21 cellular contexts compared by ENCODE assay signal in genomic region chr19:31386806-31387205, GRCh38. TPM values are rescaled to one million over a fixed set of nuclear protein-coding genes. Genes with fewer than 3 reads are reported as not detected.
DNase-seq lines count a peak whose midpoint lies in the region; ATAC-seq, FAIRE-seq and TF ChIP-seq lines count a peak whose summit lies in the region.
"Had no signal": no experiment of that assay in that cellular context is flagged by ENCODE, and none has a peak within 500 bp of the region (broad histone marks: within the 10 kb centered on the region; RNA-seq: fewer than 3 reads in every experiment).

No MANE protein-coding gene starts in this region.

- no peak overlapping the region for H2AK5ac ChIP-seq in H1 (ENCODE audit: low read depth, low read length)

- H2BK120ac ChIP-seq in H1 (replicated peaks; ENCODE audit: low read depth, low read length) = no peak overlapping the region

- TF ChIP-seq EP300 in H1 (IDR thresholded peaks at IDR 0.05; ENCODE audit: borderline replicate concordance in 1 of 2, low read depth in 2 of 2, low read length in 2 of 2) = no peak

- no peak overlapping the region for H4K5ac ChIP-seq in H1 (ENCODE audit: insufficient read length, low read depth, low read length)

- H3K14ac ChIP-seq in H1 (ENCODE audit: insufficient read length) = no peak overlapping the region

- no peak overlapping the region for H4K8ac ChIP-seq in H1 (ENCODE audit: extremely low read depth, insufficient read depth, low read length)

- no peaks in the 10 kb centered on the region for H3K79me1 ChIP-seq in H1 (ENCODE audit: low read depth, low read length)

- TF ChIP-seq POLR2A in H1 (IDR thresholded peaks at IDR 0.05; ENCODE audit: control extremely low read depth in 1 of 2, low read depth in 2 of 2, low read length in 2 of 2) = no peak
- no peak for TF ChIP-seq POLR2A in thyroid gland (IDR thresholded peaks at IDR 0.05)

- no peak overlapping the region for H2BK5ac ChIP-seq in H1 (ENCODE audit: low read depth, low read length)

- WGBS in H1 (ENCODE audit: extremely low coverage in 1 of 2, insufficient coverage in 1 of 2, insufficient read length in 1 of 2, insufficient replicate concordance in 2 of 2, low coverage in 1 of 2, low lambda C conversion rate in 2 of 2, missing lambda C conversion rate in 1 of 2), 2 experiments = 89% methylated on average over 8 of the region's 8 CpGs; no CpG with 5 or more reads in 1 of the 2 experiments
- 56 to 59% methylated on average over 5 to 8 of the region's 8 CpGs for WGBS in thyroid gland, 2 donors

- no peak for TF ChIP-seq CTCF in H1 (IDR thresholded peaks at IDR 0.05; ENCODE audit: control extremely low read depth in 1 of 3, insufficient read depth in 1 of 3, low read depth in 1 of 3, low read length in 3 of 3)
- TF ChIP-seq CTCF in thyroid gland (IDR thresholded peaks at IDR 0.05) = peak in 1 of 6 experiments; percentile 16

- H3K23me2 ChIP-seq in H1 (ENCODE audit: low read depth, low read length) = no peaks in the 10 kb centered on the region; the same call in 1 of the 2 replicates

- no peaks in the 10 kb centered on the region for H4K20me1 ChIP-seq in H1 (replicated peaks in 1 of 2; ENCODE audit: control insufficient read depth in 1 of 2, insufficient read depth in 2 of 2, low read length in 2 of 2)
- H4K20me1 ChIP-seq: BLaER1 had no signal

- no peak overlapping the region for H2BK15ac ChIP-seq in H1 (ENCODE audit: low read length)

- no peak overlapping the region for H3K4me2 ChIP-seq in H1 (ENCODE audit: insufficient read depth in 1 of 2, low read depth in 2 of 2, low read length in 2 of 2)

- no peaks in the 10 kb centered on the region for H3K79me2 ChIP-seq in H1 (ENCODE audit: control insufficient read depth in 1 of 2, insufficient read depth in 2 of 2, low read length in 2 of 2)

- H2BK20ac ChIP-seq in H1 (ENCODE audit: low read length) = no peak overlapping the region

- H3K9me3 ChIP-seq in H1 (ENCODE audit: insufficient read depth in 2 of 2, low read depth in 1 of 2, low read length in 1 of 2) (no peaks in the 10 kb centered on the region), thyroid gland (no peaks in the 10 kb centered on the region)
- H3K9me3 ChIP-seq: BE2C, BLaER1 had no signal

- POLR2A ChIA-PET in H1 (lab: Charles Lee; ENCODE audit: partially characterized antibody) = no interaction called here

- no peak for ATAC-seq in GM18909 (IDR thresholded peaks at IDR 0.05; ENCODE audit: poor library complexity, unreplicated experiment)

- no peak overlapping the region for H3K9ac ChIP-seq in H1 (replicated peaks in 1 of 4; ENCODE audit: extremely low read depth in 1 of 4, low read depth in 3 of 4, low read length in 3 of 4)
- H3K9ac ChIP-seq: BLaER1 had no signal

- no peak overlapping the region for H3K23ac ChIP-seq in H1 (ENCODE audit: insufficient read length)

- DNase-seq in DMS79 treated with DMSO at 0.1 percent for 48 hours (lab: John Stamatoyannopoulos, UW) = peak; percentile 94
- DNase-seq in NCI-H2196 treated with DMSO at 0.1 percent for 48 hours (lab: John Stamatoyannopoulos, UW; ENCODE audit: unreplicated experiment) = peak; percentile 13
- no peak for DNase-seq in H1 (ENCODE audit: low read depth in 1 of 2, low spot score in 2 of 2)
- peak; percentile 93 to 99 for DNase-seq in thyroid gland
- no peak for DNase-seq in NCI-H2081 treated with DMSO at 0.1 percent for 48 hours (lab: John Stamatoyannopoulos, UW)
- DNase-seq in T-helper 1 cell = no peak
- DNase-seq in DMS 273 (lab: John Stamatoyannopoulos, UW; ENCODE audit: unreplicated experiment) = no peak
- DNase-seq: 8988T; ACHN; BE2C; C1 segment of cervical spinal cord; CD4-positive, alpha-beta memory T cell; CD4-positive, CD25-positive, alpha-beta regulatory T cell; CD8-positive, alpha-beta memory T cell; COR-L47; GF-D8 had no signal

- no peak overlapping the region for H3K56ac ChIP-seq in H1 (replicated peaks; ENCODE audit: insufficient read length, low read depth, low read length)

- no peak overlapping the region for H4K91ac ChIP-seq in H1 (replicated peaks; ENCODE audit: insufficient read length, low read length)

- H2BK12ac ChIP-seq in H1 (ENCODE audit: low read depth, low read length) = peak overlapping the region; percentile 10; the same call in 1 of the 2 replicates

- no peak for TF ChIP-seq RAD21 in H1 (IDR thresholded peaks at IDR 0.05 in 1 of 2, conservative IDR thresholded peaks at IDR 0.05 in 1 of 2; ENCODE audit: low read depth in 2 of 2, low read length in 2 of 2)

- CTCF ChIA-PET in H1 (lab: Charles Lee; ENCODE audit: partially characterized antibody) = interaction anchor here (0.6 to 0.8 kb wide), 2 partner anchors 42 to 787 kb away, joined by 3 to 4 read pairs; no protein-coding TSS in a partner anchor

- no peak overlapping the region for H2AFZ ChIP-seq in H1 (ENCODE audit: low read length)

- H3K4me3 ChIP-seq in H1 (ENCODE audit: extremely low read depth in 1 of 4, insufficient read depth in 2 of 4, low read depth in 3 of 4, low read length in 4 of 4) (no peak overlapping the region), thyroid gland (replicated peaks in 1 of 3) (no peak overlapping the region)
- H3K4me3 ChIP-seq: BLaER1 had no signal

- no peak for FAIRE-seq in H1 (lab: Jason Lieb, UNC)
- FAIRE-seq: A204.1, G401.6, GM12891 had no signal

- H3K27ac ChIP-seq in H1 (ENCODE audit: low read depth, low read length) (no peak overlapping the region), thyroid gland (peak overlapping the region; percentile 72 to 90 (median 89))
- H3K27ac ChIP-seq: BLaER1 had no signal

- intact Hi-C loops in thyroid gland (cut with DNase I) = no loop called here

- no peak overlapping the region for H3K4ac ChIP-seq in H1 (replicated peaks; ENCODE audit: insufficient read length, low read depth, low read length)

- H3K4me1 ChIP-seq in H1 (replicated peaks in 1 of 4; ENCODE audit: control insufficient read depth in 3 of 4, insufficient read depth in 4 of 4, low read length in 3 of 4) = peaks cover 0 to 3% (median 0%) of the 10 kb centered on the region in 4 experiments; a peak in 1 of 7 replicates
- H3K4me1 ChIP-seq in thyroid gland = peaks cover 19 to 22% of the 10 kb centered on the region in 2 donors
- H3K4me1 ChIP-seq: BE2C had no signal

- no peaks in the 10 kb centered on the region for H3K36me3 ChIP-seq in H1 (ENCODE audit: control insufficient read depth in 2 of 4, insufficient read depth in 4 of 4, low read length in 3 of 4)
- H3K36me3 ChIP-seq in thyroid gland = no peaks in the 10 kb centered on the region
- H3K36me3 ChIP-seq: BE2C, BLaER1 had no signal

- no peak overlapping the region; the same call in 1 of the 2 replicates for H3K18ac ChIP-seq in H1 (ENCODE audit: extremely low read depth, low read length)

- H3K27me3 ChIP-seq in H1 (replicated peaks in 1 of 4; ENCODE audit: control insufficient read depth in 3 of 4, extremely low read depth in 1 of 4, insufficient read depth in 3 of 4, low read length in 3 of 4) (no peaks in the 10 kb centered on the region), thyroid gland (no peaks in the 10 kb centered on the region)
- H3K27me3 ChIP-seq: BE2C, BLaER1 had no signal

TF ChIP-seq in H1, 55 proteins besides CTCF, POLR2A, EP300 and RAD21:
- TF ChIP-seq RXRA (IDR thresholded peaks at IDR 0.05; ENCODE audit: insufficient read depth, low read depth, low read length) (no peak), MAX (IDR thresholded peaks at IDR 0.05) (no peak), FOSL1 (IDR thresholded peaks at IDR 0.05; ENCODE audit: insufficient read depth, low read depth, low read length) (no peak), ZNF274 (IDR thresholded peaks at IDR 0.05; ENCODE audit: borderline replicate concordance, extremely low read depth, low read length) (no peak), JUND (IDR thresholded peaks at IDR 0.05; ENCODE audit: low read length) (no peak), POLR2AphosphoS5 (IDR thresholded peaks at IDR 0.05; ENCODE audit: low read depth, low read length) (no peak), NANOG (IDR thresholded peaks at IDR 0.05; ENCODE audit: insufficient read depth, low read depth, low read length, poor library complexity, severe bottlenecking) (no peak), RBBP5 (IDR thresholded peaks at IDR 0.05; ENCODE audit: borderline replicate concordance, low read depth, low read length) (no peak), SIN3A (conservative IDR thresholded peaks at IDR 0.05 in 1 of 2, IDR thresholded peaks at IDR 0.05 in 1 of 2; ENCODE audit: low read depth in 1 of 2, low read length in 2 of 2) (no peak)

RNA-seq across cellular contexts. Expression of gene TSHZ3, which starts 37.6 kb away (rescaled TPM):
- total RNA-seq in H1 (2021; fragmentation: NEBNext Ultra II Directional; extraction: Animal tissue kit (Norgen Biotek cat#: 25700)) = 9.3 and 12.3 TPM in 2 replicates
- 3.1 and 3.8 TPM in 2 replicates for polyA plus RNA-seq in H1 (2011; rRNA removed)
- 2.3 TPM for polyA plus RNA-seq in H1 (2011; cell fraction: cytosol; rRNA removed)
- polyA plus RNA-seq in H1 (2011; cell fraction: nucleus; rRNA removed) = 10.5 TPM
- 5.8 to 7.8 TPM (median 6.4 TPM) in 4 replicates for polyA plus RNA-seq in H1 (2012, experiment 1 of 2)
- polyA plus RNA-seq in H1 (2012, experiment 2 of 2) = 4.2 TPM
- polyA plus RNA-seq in H1 (2013, experiment 1 of 2) = 15.1 TPM
- 14.7 TPM for polyA plus RNA-seq in H1 (2013, experiment 2 of 2)
- polyA minus RNA-seq in H1 (2011; rRNA and poly(A)+ RNA removed) = 5.5 TPM in 2 replicates
- polyA minus RNA-seq in H1 (2011; cell fraction: cytosol; rRNA and poly(A)+ RNA removed) = 5.1 TPM
- 6.6 TPM for polyA minus RNA-seq in H1 (2011; cell fraction: nucleus; rRNA and poly(A)+ RNA removed)
- total RNA-seq in thyroid gland = 10 to 100 TPM; 15.0 to 18.8 (median 18.1) TPM

Comparison
In these comparisons a context has a peak if more than half of its experiments do, and no peak if none do; other contexts are left out.
1. DNase-seq: peak in DMS79 treated with DMSO at 0.1 percent for 48 hours (single experiment), NCI-H2196 treated with DMSO at 0.1 percent for 48 hours (single experiment) and thyroid gland (2 of 2); none in H1 (0 of 2), NCI-H2081 treated with DMSO at 0.1 percent for 48 hours (single experiment), T-helper 1 cell (0 of 5) and DMS 273 (single experiment).